In genomic region chr20:20690676-20691476, GRCh38 we compare ENCODE assay signal across 11 cellular contexts. TPM values are rescaled to one million over a fixed set of nuclear protein-coding genes. Genes with fewer than 3 reads are reported as not detected.
A peak's percentile ranks its signal among the peaks of the same experiment; 100 is the strongest.
DNase-seq lines count a peak whose midpoint lies in the region; ATAC-seq and TF ChIP-seq lines count a peak whose summit lies in the region.
"Had no signal": no experiment of that assay in that cellular context is flagged by ENCODE, and none has a peak within 500 bp of the region (broad histone marks: within the 10 kb centered on the region; RNA-seq: fewer than 3 reads in every experiment).

No MANE protein-coding gene starts in this region.

- no peak overlapping the region for H3K27ac ChIP-seq in RWPE1

- POLR2A ChIA-PET in RWPE1 (lab: Yijun Ruan, JAX; ENCODE audit: low non-redundant PET), result no interaction called here

- DNase-seq in KBM-7, result peak; percentile 81
- DNase-seq in omental fat pad (ENCODE audit: low spot score), result no peak
- DNase-seq in activated T-cell treated with anti-CD3 and anti-CD28 coated beads, Interleukin-2, amount 50 U/mL, for 72 hours, result no peak
- no peak for DNase-seq in activated T-cell treated with anti-CD3 and anti-CD28 coated beads for 4 hours
- no peak for DNase-seq in RWPE1 (ENCODE audit: low spot score)
- DNase-seq in effector memory CD8-positive, alpha-beta T cell, result no peak
- DNase-seq: midbrain, NCI-H510A had no signal

- H3K9me3 Mint-ChIP-seq in activated T-cell treated with anti-CD3 and anti-CD28 coated beads, Interleukin-2, amount 50 U/mL, for 72 hours, result no peaks in the 10 kb centered on the region
- H3K9me3 Mint-ChIP-seq in effector memory CD8-positive, alpha-beta T cell, result no peaks in the 10 kb centered on the region

- no peak for TF ChIP-seq CTCF in omental fat pad (IDR thresholded peaks at IDR 0.05)
- no peak for TF ChIP-seq CTCF in RWPE1 (conservative IDR thresholded peaks at IDR 0.05; ENCODE audit: low read depth)

- peaks cover 0 to 1% of the 10 kb centered on the region in 2 donors for H3K36me3 Mint-ChIP-seq in activated T-cell treated with anti-CD3 and anti-CD28 coated beads, Interleukin-2, amount 50 U/mL, for 72 hours (ENCODE audit: insufficient read depth in 2 of 2)
- no peaks in the 10 kb centered on the region for H3K36me3 Mint-ChIP-seq in effector memory CD8-positive, alpha-beta T cell (ENCODE audit: insufficient read depth)

- in situ Hi-C loops in KBM-7 (cut with MboI; ENCODE audit: low pct_unique_long_range_greater_than_20kb, low sequenced_read_pairs), result no loop called here

- H3K4me1 Mint-ChIP-seq in activated T-cell treated with anti-CD3 and anti-CD28 coated beads, Interleukin-2, amount 50 U/mL, for 72 hours (ENCODE audit: low read depth), result peaks cover 16% of the 10 kb centered on the region
- H3K4me1 Mint-ChIP-seq in effector memory CD8-positive, alpha-beta T cell (ENCODE audit: low read depth in 2 of 2), result peaks cover 27 to 38% of the 10 kb centered on the region in 2 donors

- CTCF ChIA-PET in RWPE1 (lab: Yijun Ruan, JAX), result no interaction called here

- no peak overlapping the region for H3K27ac Mint-ChIP-seq in activated T-cell treated with anti-CD3 and anti-CD28 coated beads, Interleukin-2, amount 50 U/mL, for 72 hours
- H3K27ac Mint-ChIP-seq in effector memory CD8-positive, alpha-beta T cell, result no peak overlapping the region

- H3K27me3 Mint-ChIP-seq in activated T-cell treated with anti-CD3 and anti-CD28 coated beads, Interleukin-2, amount 50 U/mL, for 72 hours (ENCODE audit: low read depth), result no peaks in the 10 kb centered on the region
- no peaks in the 10 kb centered on the region for H3K27me3 Mint-ChIP-seq in effector memory CD8-positive, alpha-beta T cell

- no peak overlapping the region for H3K4me3 Mint-ChIP-seq in activated T-cell treated with anti-CD3 and anti-CD28 coated beads, Interleukin-2, amount 50 U/mL, for 72 hours
- H3K4me3 Mint-ChIP-seq in effector memory CD8-positive, alpha-beta T cell, result no peak overlapping the region

- ATAC-seq in GM19025 (IDR thresholded peaks at IDR 0.05; ENCODE audit: low read depth, unreplicated experiment) (peak; percentile 42), HG02678 (IDR thresholded peaks at IDR 0.05; ENCODE audit: unreplicated experiment) (peak; percentile 76), omental fat pad (ENCODE audit: low FRiP score) (peak; percentile 52)
- ATAC-seq in activated T-cell treated with anti-CD3 and anti-CD28 coated beads, Interleukin-2, amount 50 U/mL, for 72 hours (replicated peaks in 1 of 2), result no peak
- ATAC-seq in effector memory CD8-positive, alpha-beta T cell (replicated peaks), result no peak
- ATAC-seq: esophagus mucosa had no signal

RNA-seq across cellular contexts. Expression of gene RALGAPA2, which starts 21.6 kb away (rescaled TPM):
- total RNA-seq in omental fat pad, result 100 to 1,000 TPM in 1 of 4 donors, 10 to 100 TPM in 3; 35.1 to 109 (median 59.6) TPM
- 10 to 100 TPM; 38.4 to 46.8 TPM for total RNA-seq in activated T-cell treated with anti-CD3 and anti-CD28 coated beads, Interleukin-2, amount 50 U/mL, for 72 hours

Comparison
In these comparisons a context has a peak if more than half of its experiments do, and no peak if none do; other contexts are left out.
1. ATAC-seq: peak in GM19025 (single experiment), HG02678 (single experiment) and omental fat pad (single experiment); none in activated T-cell treated with anti-CD3 and anti-CD28 coated beads, Interleukin-2, amount 50 U/mL, for 72 hours (0 of 2) and effector memory CD8-positive, alpha-beta T cell (single experiment).